10 cellular contexts compared by ENCODE assay signal in genomic region chr1:152109998-152110294, GRCh38. TPM values are rescaled to one million over a fixed set of nuclear protein-coding genes. Genes with fewer than 3 reads are reported as not detected.
DNase-seq lines count a peak whose midpoint lies in the region; ATAC-seq, FAIRE-seq and TF ChIP-seq lines count a peak whose summit lies in the region.
"Had no signal": no experiment of that assay in that cellular context is flagged by ENCODE, and none has a peak within 500 bp of the region (broad histone marks: within the 10 kb centered on the region; RNA-seq: fewer than 3 reads in every experiment).

No MANE protein-coding gene starts in this region.

- DNase-seq in right cardiac atrium = no peak
- no peak for DNase-seq in left cardiac atrium
- no peak for DNase-seq in bronchial epithelial cell (ENCODE audit: low read depth)
- DNase-seq in mesenchymal stem cell = no peak
- DNase-seq in vagina (ENCODE audit: extremely low spot score in 2 of 2) = no peak
- no peak for DNase-seq in epidermal melanocyte (ENCODE audit: insufficient read length, low spot score)
- no peak for DNase-seq in NCI-H2196 (lab: John Stamatoyannopoulos, UW; ENCODE audit: unreplicated experiment)
- DNase-seq: NCI-H146 had no signal

- H3K27ac ChIP-seq in right cardiac atrium (ENCODE audit: low read length) (no peak overlapping the region), mesenchymal stem cell (ENCODE audit: low read length, poor library complexity, severe bottlenecking) (no peak overlapping the region), vagina (no peak overlapping the region)

- no peak for ATAC-seq in right cardiac atrium
- no peak for ATAC-seq in left cardiac atrium
- ATAC-seq in HG02588 (IDR thresholded peaks at IDR 0.05; ENCODE audit: unreplicated experiment) = no peak

- peak overlapping the region; percentile 54 for H3K4me3 ChIP-seq in right cardiac atrium (ENCODE audit: low read length)
- peak overlapping the region; percentile 38 for H3K4me3 ChIP-seq in bronchial epithelial cell (ENCODE audit: low read depth, low read length)
- H3K4me3 ChIP-seq in mesenchymal stem cell (ENCODE audit: insufficient read depth in 1 of 2, low read depth in 1 of 2, low read length in 2 of 2) = peak overlapping the region in 1 of 2 experiments; percentile 81
- peak overlapping the region; percentile 33 to 48 for H3K4me3 ChIP-seq in vagina

- H2AFZ ChIP-seq in mesenchymal stem cell (ENCODE audit: low read depth, low read length) = no peak overlapping the region

- H2AK5ac ChIP-seq in mesenchymal stem cell (ENCODE audit: low read length, severe bottlenecking) = no peak overlapping the region

- no peaks in the 10 kb centered on the region for H3K79me1 ChIP-seq in mesenchymal stem cell (replicated peaks; ENCODE audit: low read length, poor library complexity, severe bottlenecking)

- 8% methylated on average over 15 of the region's 15 CpGs for WGBS in right cardiac atrium
- 91% methylated on average over 15 of the region's 15 CpGs for WGBS in mesenchymal stem cell

- H3K27me3 ChIP-seq in right cardiac atrium (ENCODE audit: control insufficient read depth, insufficient read depth) = peaks cover 4% of the 10 kb centered on the region
- H3K27me3 ChIP-seq in bronchial epithelial cell (ENCODE audit: control insufficient read depth, insufficient read depth, low read length) = peaks cover 57% of the 10 kb centered on the region
- H3K27me3 ChIP-seq in mesenchymal stem cell (ENCODE audit: control insufficient read depth in 1 of 2, insufficient read depth in 1 of 2, low read length in 2 of 2) = peaks cover 24 to 82% of the 10 kb centered on the region in 2 experiments
- H3K27me3 ChIP-seq in vagina = peaks cover 12% of the 10 kb centered on the region

- H3K4me1 ChIP-seq in right cardiac atrium (ENCODE audit: control insufficient read depth, insufficient read depth, low read length) (peaks cover 19% of the 10 kb centered on the region), mesenchymal stem cell (ENCODE audit: control insufficient read depth, insufficient read depth, low read depth, low read length) (no peaks in the 10 kb centered on the region), vagina (peaks cover 40% of the 10 kb centered on the region)

- H3K9me3 ChIP-seq in right cardiac atrium (ENCODE audit: control insufficient read depth, low read length) (peaks cover 2% of the 10 kb centered on the region), mesenchymal stem cell (ENCODE audit: control insufficient read depth, low read length) (peaks cover 2% of the 10 kb centered on the region), vagina (no peaks in the 10 kb centered on the region)

- no peak for FAIRE-seq in bronchial epithelial cell (lab: Jason Lieb, UNC)

- no peak overlapping the region for H3K4me2 ChIP-seq in mesenchymal stem cell (ENCODE audit: low read length, poor library complexity, severe bottlenecking)

- H4K8ac ChIP-seq in mesenchymal stem cell (ENCODE audit: low read length) = no peak overlapping the region

- intact Hi-C loops in right cardiac atrium (cut with DNase I) (no loop called here), left cardiac atrium (cut with DNase I) (no loop called here), vagina (cut with DNase I) (no loop called here)

- H2BK12ac ChIP-seq in mesenchymal stem cell (ENCODE audit: low read length in 2 of 2) = no peak overlapping the region

- no peak overlapping the region for H3K18ac ChIP-seq in mesenchymal stem cell (ENCODE audit: low read depth in 1 of 2, low read length in 2 of 2)

- H3K23ac ChIP-seq in mesenchymal stem cell (ENCODE audit: low read length in 2 of 2) = no peak overlapping the region

- H3K36me3 ChIP-seq in bronchial epithelial cell (ENCODE audit: control insufficient read depth, insufficient read depth, low read length) (no peaks in the 10 kb centered on the region), mesenchymal stem cell (ENCODE audit: control insufficient read depth in 1 of 2, insufficient read depth in 2 of 2, low read depth in 1 of 2, low read length in 2 of 2) (no peaks in the 10 kb centered on the region), vagina (no peaks in the 10 kb centered on the region)

- H3K9ac ChIP-seq in mesenchymal stem cell (ENCODE audit: low read length) = peak overlapping the region; percentile 48

- H3K4ac ChIP-seq in mesenchymal stem cell (ENCODE audit: low read depth in 1 of 2, low read length in 2 of 2) = no peak overlapping the region

- TF ChIP-seq POLR2A in vagina (IDR thresholded peaks at IDR 0.05) = no peak

- TF ChIP-seq CTCF in bronchial epithelial cell (IDR thresholded peaks at IDR 0.05; ENCODE audit: insufficient read depth, low read length, severe bottlenecking) = no peak
- TF ChIP-seq CTCF in vagina (IDR thresholded peaks at IDR 0.05) = no peak

- no peak overlapping the region for H3K14ac ChIP-seq in mesenchymal stem cell (ENCODE audit: low read length in 2 of 2)

- no peak overlapping the region for H2BK5ac ChIP-seq in mesenchymal stem cell (ENCODE audit: low read depth, low read length, poor library complexity, severe bottlenecking)

- no peak overlapping the region for H2BK120ac ChIP-seq in mesenchymal stem cell (ENCODE audit: low read depth, low read length)

- no peak overlapping the region for H2BK15ac ChIP-seq in mesenchymal stem cell (ENCODE audit: low read depth, poor library complexity, severe bottlenecking)

- no peak overlapping the region for H4K91ac ChIP-seq in mesenchymal stem cell (ENCODE audit: low read length)

RNA-seq across cellular contexts. Expression of gene TCHH, which starts 5.3 kb away (rescaled TPM):
- under 1 TPM; 0.03 to 0.11 (median 0.10) TPM for total RNA-seq in right cardiac atrium
- polyA plus RNA-seq in right cardiac atrium = 0.09 TPM
- total RNA-seq in left cardiac atrium = under 1 TPM; 0.03 to 0.08 TPM
- under 0.01 TPM in 2 replicates for total RNA-seq in bronchial epithelial cell
- polyA plus RNA-seq in mesenchymal stem cell (2013, experiment 1 of 2) = not detected
- polyA plus RNA-seq in mesenchymal stem cell (2013, experiment 2 of 2) = not detected
- 0.25 TPM for total RNA-seq in vagina
- total RNA-seq: OCI-LY7 had no signal

RNA-seq across cellular contexts. Expression of gene TCHHL1, which starts 21.1 kb away (rescaled TPM):
- total RNA-seq in right cardiac atrium (not detected), left cardiac atrium (not detected), bronchial epithelial cell (not detected in 2 replicates), vagina (not detected)
- not detected for polyA plus RNA-seq in right cardiac atrium
- not detected for polyA plus RNA-seq in mesenchymal stem cell (2013, experiment 1 of 2)
- polyA plus RNA-seq in mesenchymal stem cell (2013, experiment 2 of 2) = not detected
- total RNA-seq: OCI-LY7 had no signal

RNA-seq across cellular contexts. Expression of gene RPTN, which starts 49.1 kb away (rescaled TPM):
- total RNA-seq in right cardiac atrium (not detected), left cardiac atrium (not detected), bronchial epithelial cell (0.53 and 2.9 TPM in 2 replicates), vagina (0.25 TPM)
- polyA plus RNA-seq in right cardiac atrium = not detected
- polyA plus RNA-seq in mesenchymal stem cell (2013, experiment 1 of 2) = not detected
- not detected for polyA plus RNA-seq in mesenchymal stem cell (2013, experiment 2 of 2)
- total RNA-seq: OCI-LY7 had no signal
